ENCODE assay signal across 16 cellular contexts in genomic region chr3:16205156-16205870, GRCh38. TPM values are rescaled to one million over a fixed set of nuclear protein-coding genes. Genes with fewer than 3 reads are reported as not detected.
DNase-seq lines count a peak whose midpoint lies in the region; ATAC-seq, FAIRE-seq and TF ChIP-seq lines count a peak whose summit lies in the region.
"Had no signal": no experiment of that assay in that cellular context is flagged by ENCODE, and none has a peak within 500 bp of the region (broad histone marks: within the 10 kb centered on the region; RNA-seq: fewer than 3 reads in every experiment).

No MANE protein-coding gene starts in this region.

- peak overlapping the region; percentile 20 for H3K27ac Mint-ChIP-seq in activated T-cell treated with anti-CD3 and anti-CD28 coated beads, Interleukin-2, amount 50 U/mL, for 72 hours

- no peak for FAIRE-seq in pancreas (lab: Jason Lieb, UNC)
- FAIRE-seq: endometrium had no signal

- H3K27me3 Mint-ChIP-seq in activated T-cell treated with anti-CD3 and anti-CD28 coated beads, Interleukin-2, amount 50 U/mL, for 72 hours (ENCODE audit: low read depth), result peaks cover 16% of the 10 kb centered on the region

- no peak for TF ChIP-seq CTCF in AG10803 (conservative IDR thresholded peaks at IDR 0.05; ENCODE audit: low read length)
- TF ChIP-seq CTCF in kidney epithelial cell (IDR thresholded peaks at IDR 0.05; ENCODE audit: insufficient read depth, low read length, poor library complexity, severe bottlenecking), result no peak
- no peak for TF ChIP-seq CTCF in pancreas (IDR thresholded peaks at IDR 0.05)

- peak; percentile 62 to 63 for ATAC-seq in activated T-cell treated with anti-CD3 and anti-CD28 coated beads, Interleukin-2, amount 50 U/mL, for 72 hours (replicated peaks in 1 of 2)
- ATAC-seq in pancreas, result no peak
- ATAC-seq: Panc1, right cardiac atrium had no signal

- no peaks in the 10 kb centered on the region for H3K36me3 ChIP-seq in kidney epithelial cell (ENCODE audit: control insufficient read depth, insufficient read depth, low read length)
- H3K36me3 ChIP-seq in pancreas, result no peaks in the 10 kb centered on the region

- H3K4me1 Mint-ChIP-seq in activated T-cell treated with anti-CD3 and anti-CD28 coated beads, Interleukin-2, amount 50 U/mL, for 72 hours (ENCODE audit: low read depth), result peaks cover 28% of the 10 kb centered on the region

- intact Hi-C loops in pancreas (cut with DNase I), result no loop called here
- intact Hi-C loops in posterior vena cava (cut with DNase I), result loop anchor here in 1 of 2 donors (1.0 kb wide), 1 partner anchor 34 kb away; no protein-coding TSS in a partner anchor

- H3K36me3 Mint-ChIP-seq in activated T-cell treated with anti-CD3 and anti-CD28 coated beads, Interleukin-2, amount 50 U/mL, for 72 hours (ENCODE audit: insufficient read depth in 2 of 2), result no peaks in the 10 kb centered on the region

- no peaks in the 10 kb centered on the region for H3K9me3 ChIP-seq in pancreas

- H3K4me3 Mint-ChIP-seq in activated T-cell treated with anti-CD3 and anti-CD28 coated beads, Interleukin-2, amount 50 U/mL, for 72 hours, result peak overlapping the region in 1 of 2 donors; percentile 76
- H3K4me3 Mint-ChIP-seq: neural crest cell had no signal

- H3K4me3 ChIP-seq in AG10803 (ENCODE audit: low read length) (no peak overlapping the region), kidney epithelial cell (ENCODE audit: low read depth, low read length) (no peak overlapping the region), pancreas (no peak overlapping the region)

- DNase-seq in AG10803 (ENCODE audit: low read depth), result peak; percentile 71
- DNase-seq in GM04503 (ENCODE audit: low read depth), result peak; percentile 28
- DNase-seq in activated T-cell treated with anti-CD3 and anti-CD28 coated beads, Interleukin-2, amount 50 U/mL, for 72 hours, result peak; percentile 13
- DNase-seq in kidney epithelial cell (ENCODE audit: low read depth), result peak; percentile 77
- DNase-seq in activated CD8-positive, alpha-beta memory T cell treated with anti-CD3 and anti-CD28 coated beads, Interleukin-2, amount 50 U/mL, for 48 hours, result no peak
- no peak for DNase-seq in pancreas
- no peak for DNase-seq in posterior vena cava (ENCODE audit: low spot score)
- DNase-seq in NOMO-1 treated with dmso at 0.1 percent for 144 hours (lab: John Stamatoyannopoulos, UW; ENCODE audit: unreplicated experiment), result no peak
- DNase-seq: GOT3, NCI-H1930, NCI-H526, right cardiac atrium, SW 1271 had no signal

- WGBS in pancreas, 2 donors, result 62 to 72% methylated on average over 11 of the region's 11 CpGs

- H3K4me1 ChIP-seq in pancreas, result no peaks in the 10 kb centered on the region

- H3K9me3 Mint-ChIP-seq in activated T-cell treated with anti-CD3 and anti-CD28 coated beads, Interleukin-2, amount 50 U/mL, for 72 hours, result no peaks in the 10 kb centered on the region
- H3K9me3 Mint-ChIP-seq: neural crest cell had no signal

- no peaks in the 10 kb centered on the region for H3K27me3 ChIP-seq in kidney epithelial cell (ENCODE audit: control insufficient read depth, insufficient read depth, low read length)
- H3K27me3 ChIP-seq in pancreas, result no peaks in the 10 kb centered on the region

- no peak overlapping the region for H3K27ac ChIP-seq in pancreas

RNA-seq across cellular contexts. Expression of gene GALNT15, which starts 30.8 kb away (rescaled TPM):
- total RNA-seq in activated T-cell treated with anti-CD3 and anti-CD28 coated beads, Interleukin-2, amount 50 U/mL, for 72 hours, result under 1 TPM in 1 of 2 donors, not detected in 1; 0.30 TPM
- total RNA-seq in kidney epithelial cell (0.17 TPM in 1 of 2 replicates, not detected in the other), pancreas (1 to 10 TPM in 5 of 6 donors, under 1 TPM in 1; 0.78 to 5.6 (median 2.0) TPM), posterior vena cava (100 to 1,000 TPM in 1 of 2 donors, 10 to 100 TPM in 1; 62.2 to 130 TPM)
- 1 to 10 TPM; 2.8 TPM for polyA plus RNA-seq in pancreas
- total RNA-seq: neural crest cell had no signal

RNA-seq across cellular contexts. Expression of gene DPH3, which starts 59.4 kb away (rescaled TPM):
- total RNA-seq in activated T-cell treated with anti-CD3 and anti-CD28 coated beads, Interleukin-2, amount 50 U/mL, for 72 hours, result 10 to 100 TPM; 23.4 to 26.1 TPM
- total RNA-seq in kidney epithelial cell (29.6 and 30.5 TPM in 2 replicates), pancreas (1 to 10 TPM; 4.1 to 8.5 (median 6.8) TPM), posterior vena cava (10 to 100 TPM; 35.4 to 47.1 TPM)
- 1 to 10 TPM; 4.1 to 8.8 TPM for polyA plus RNA-seq in pancreas

RNA-seq across cellular contexts. Expression of gene OXNAD1, which starts 59.7 kb away (rescaled TPM):
- total RNA-seq in activated T-cell treated with anti-CD3 and anti-CD28 coated beads, Interleukin-2, amount 50 U/mL, for 72 hours, result 10 to 100 TPM; 34.3 to 52.0 TPM
- total RNA-seq in kidney epithelial cell (16.6 and 18.8 TPM in 2 replicates), pancreas (1 to 10 TPM; 3.7 to 6.7 (median 4.5) TPM), posterior vena cava (1 to 10 TPM; 7.5 to 8.6 TPM)
- 1 to 10 TPM; 2.8 to 3.2 TPM for polyA plus RNA-seq in pancreas

Comparison
In these comparisons a context has a peak if more than half of its experiments do, and no peak if none do; other contexts are left out.
1. DNase-seq: peak in AG10803 (single experiment), GM04503 (single experiment), activated T-cell treated with anti-CD3 and anti-CD28 coated beads, Interleukin-2, amount 50 U/mL, for 72 hours (2 of 2) and kidney epithelial cell (single experiment); none in activated CD8-positive, alpha-beta memory T cell treated with anti-CD3 and anti-CD28 coated beads, Interleukin-2, amount 50 U/mL, for 48 hours (single experiment), pancreas (0 of 6), posterior vena cava (single experiment) and NOMO-1 treated with dmso at 0.1 percent for 144 hours (single experiment).
2. ATAC-seq: peak in activated T-cell treated with anti-CD3 and anti-CD28 coated beads, Interleukin-2, amount 50 U/mL, for 72 hours (2 of 2); none in pancreas (0 of 4).
3. RNA of gene GALNT15, which starts 30.8 kb away (total RNA-seq): 62.2 to 130 TPM in posterior vena cava; 0.78 to 5.6 TPM in pancreas, 0.30 TPM in activated T-cell treated with anti-CD3 and anti-CD28 coated beads, Interleukin-2, amount 50 U/mL, for 72 hours and 0.17 TPM in kidney epithelial cell; every median in the first group is over 4 times any median in the second.